Comparison of ENCODE assay signal across 1 cellular context in the genomic region with DNA sequence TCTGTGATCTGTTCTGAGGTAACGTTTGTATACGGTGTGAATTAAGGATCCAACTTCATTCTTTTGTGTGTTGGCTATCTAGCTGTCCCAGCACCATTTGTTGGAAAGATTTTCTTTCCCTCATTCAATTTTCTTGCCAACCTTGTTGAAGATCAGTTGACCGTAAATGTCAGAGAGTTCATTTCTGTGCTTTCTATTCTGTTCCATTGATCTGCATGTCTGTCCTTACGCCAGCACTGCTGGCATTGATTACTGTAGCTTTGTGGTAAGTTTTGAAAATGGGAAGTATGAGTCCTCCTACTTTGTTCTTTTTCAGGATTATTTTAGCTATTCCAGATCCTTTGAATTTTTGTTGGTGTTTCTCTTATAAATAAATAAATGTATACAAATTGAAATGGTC.
TF ChIP-seq lines count a peak whose summit lies in the region.

No MANE protein-coding gene starts in this region.

TF ChIP-seq in A549, 52 proteins besides CTCF, POLR2A, EP300 and RAD21 (continued from another document):
- TF ChIP-seq NFE2L2 (conservative IDR thresholded peaks at IDR 0.05; ENCODE audit: low read length) (no peak), HDAC2 (IDR thresholded peaks at IDR 0.05) (no peak), ZSCAN20 (CRISPR knock-in tag; IDR thresholded peaks at IDR 0.05) (no peak), EHF (CRISPR knock-in tag; IDR thresholded peaks at IDR 0.05) (no peak), HOXB13 (CRISPR knock-in tag; IDR thresholded peaks at IDR 0.05; ENCODE audit: low read depth) (no peak), RNF2 (IDR thresholded peaks at IDR 0.05; ENCODE audit: borderline replicate concordance, low read depth) (no peak), TFCP2L1 (CRISPR knock-in tag; IDR thresholded peaks at IDR 0.05) (no peak), POLR2AphosphoS2 (conservative IDR thresholded peaks at IDR 0.05; ENCODE audit: low read length) (no peak), NR3C1 (IDR thresholded peaks at IDR 0.05) (no peak), SMC3 (IDR thresholded peaks at IDR 0.05) (no peak), CBX8 (IDR thresholded peaks at IDR 0.05) (no peak), JUN (IDR thresholded peaks at IDR 0.05) (no peak), CHD2 (IDR thresholded peaks at IDR 0.05; ENCODE audit: low read length, partially characterized antibody) (no peak), GATA3 (IDR thresholded peaks at IDR 0.05; ENCODE audit: borderline replicate concordance) (no peak)
- TF ChIP-seq, protein P1, sequence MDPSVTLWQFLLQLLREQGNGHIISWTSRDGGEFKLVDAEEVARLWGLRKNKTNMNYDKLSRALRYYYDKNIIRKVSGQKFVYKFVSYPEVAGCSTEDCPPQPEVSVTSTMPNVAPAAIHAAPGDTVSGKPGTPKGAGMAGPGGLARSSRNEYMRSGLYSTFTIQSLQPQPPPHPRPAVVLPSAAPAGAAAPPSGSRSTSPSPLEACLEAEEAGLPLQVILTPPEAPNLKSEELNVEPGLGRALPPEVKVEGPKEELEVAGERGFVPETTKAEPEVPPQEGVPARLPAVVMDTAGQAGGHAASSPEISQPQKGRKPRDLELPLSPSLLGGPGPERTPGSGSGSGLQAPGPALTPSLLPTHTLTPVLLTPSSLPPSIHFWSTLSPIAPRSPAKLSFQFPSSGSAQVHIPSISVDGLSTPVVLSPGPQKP (IDR thresholded peaks at IDR 0.05; ENCODE audit: low read depth, low read length), result no peak
- TF ChIP-seq, protein P2, sequence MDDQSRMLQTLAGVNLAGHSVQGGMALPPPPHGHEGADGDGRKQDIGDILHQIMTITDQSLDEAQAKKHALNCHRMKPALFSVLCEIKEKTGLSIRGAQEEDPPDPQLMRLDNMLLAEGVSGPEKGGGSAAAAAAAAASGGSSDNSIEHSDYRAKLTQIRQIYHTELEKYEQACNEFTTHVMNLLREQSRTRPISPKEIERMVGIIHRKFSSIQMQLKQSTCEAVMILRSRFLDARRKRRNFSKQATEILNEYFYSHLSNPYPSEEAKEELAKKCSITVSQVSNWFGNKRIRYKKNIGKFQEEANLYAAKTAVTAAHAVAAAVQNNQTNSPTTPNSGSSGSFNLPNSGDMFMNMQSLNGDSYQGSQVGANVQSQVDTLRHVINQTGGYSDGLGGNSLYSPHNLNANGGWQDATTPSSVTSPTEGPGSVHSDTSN (IDR thresholded peaks at IDR 0.05), result no peak
- TF ChIP-seq, protein P3, sequence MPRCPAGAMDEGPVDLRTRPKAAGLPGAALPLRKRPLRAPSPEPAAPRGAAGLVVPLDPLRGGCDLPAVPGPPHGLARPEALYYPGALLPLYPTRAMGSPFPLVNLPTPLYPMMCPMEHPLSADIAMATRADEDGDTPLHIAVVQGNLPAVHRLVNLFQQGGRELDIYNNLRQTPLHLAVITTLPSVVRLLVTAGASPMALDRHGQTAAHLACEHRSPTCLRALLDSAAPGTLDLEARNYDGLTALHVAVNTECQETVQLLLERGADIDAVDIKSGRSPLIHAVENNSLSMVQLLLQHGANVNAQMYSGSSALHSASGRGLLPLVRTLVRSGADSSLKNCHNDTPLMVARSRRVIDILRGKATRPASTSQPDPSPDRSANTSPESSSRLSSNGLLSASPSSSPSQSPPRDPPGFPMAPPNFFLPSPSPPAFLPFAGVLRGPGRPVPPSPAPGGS (IDR thresholded peaks at IDR 0.05), result no peak
